Comparison of ENCODE assay signal across 22 cellular contexts in genomic region chr14:88616697-88617096, GRCh38.
"Had no signal": no experiment of that assay in that cellular context is flagged by ENCODE, and none has a peak within 500 bp of the region (broad histone marks: within the 10 kb centered on the region; RNA-seq: fewer than 3 reads in every experiment).

No MANE protein-coding gene starts in this region.

- H3K27ac Mint-ChIP-seq: endodermal cell, memory B cell, neural progenitor cell had no signal

- H3K9me3 ChIP-seq: gastroesophageal sphincter, heart right ventricle, mucosa of descending colon, psoas muscle, suprapubic skin, transverse colon had no signal

- H3K27ac ChIP-seq: gastroesophageal sphincter, heart right ventricle, neural progenitor cell, psoas muscle, skin epidermis, suprapubic skin, transverse colon, WERI-Rb-1 had no signal

- H3K4me3 Mint-ChIP-seq: activated naive CD8-positive, alpha-beta T cell treated with anti-CD3 and anti-CD28 coated beads for 36 hours; endodermal cell; memory B cell; naive thymus-derived CD4-positive, alpha-beta T cell; neural progenitor cell; stimulated activated naive CD8-positive, alpha-beta T cell treated with anti-CD3 and anti-CD28 coated beads, Interleukin-15, amount 100 ng/mL, for 72 hours had no signal

- H3K27me3 ChIP-seq: gastroesophageal sphincter, heart right ventricle, neural progenitor cell, suprapubic skin, transverse colon had no signal

- DNase-seq: activated CD4-positive, alpha-beta T cell treated with anti-CD3 and anti-CD28 coated beads, Interleukin-2, amount 50 U/mL, for 4 hours; activated naive CD4-positive, alpha-beta T cell; activated naive CD8-positive, alpha-beta T cell treated with anti-CD3 and anti-CD28 coated beads for 36 hours; amniotic stem cell; caudate nucleus; endodermal cell; heart right ventricle; kidney glomerular epithelial cell; left ventricle myocardium superior; mucosa of descending colon; naive thymus-derived CD4-positive, alpha-beta T cell; psoas muscle; right cardiac atrium; stimulated activated naive CD8-positive, alpha-beta T cell treated with anti-CD3 and anti-CD28 coated beads, Interleukin-15, amount 100 ng/mL, for 72 hours; T-helper 2 cell; transverse colon; WERI-Rb-1 had no signal

- ATAC-seq: gastroesophageal sphincter; heart right ventricle; left ventricle myocardium superior; mucosa of descending colon; naive thymus-derived CD4-positive, alpha-beta T cell; psoas muscle; right cardiac atrium; stimulated activated naive CD8-positive, alpha-beta T cell treated with anti-CD3 and anti-CD28 coated beads, Interleukin-15, amount 100 ng/mL, for 72 hours had no signal

- H3K9me3 Mint-ChIP-seq: activated naive CD8-positive, alpha-beta T cell treated with anti-CD3 and anti-CD28 coated beads for 36 hours; endodermal cell; memory B cell; naive thymus-derived CD4-positive, alpha-beta T cell; neural progenitor cell; stimulated activated naive CD8-positive, alpha-beta T cell treated with anti-CD3 and anti-CD28 coated beads, Interleukin-15, amount 100 ng/mL, for 72 hours had no signal

- H3K27me3 Mint-ChIP-seq: activated naive CD8-positive, alpha-beta T cell treated with anti-CD3 and anti-CD28 coated beads for 36 hours; memory B cell; naive thymus-derived CD4-positive, alpha-beta T cell; stimulated activated naive CD8-positive, alpha-beta T cell treated with anti-CD3 and anti-CD28 coated beads, Interleukin-15, amount 100 ng/mL, for 72 hours had no signal

- H3K4me1 Mint-ChIP-seq: neural progenitor cell had no signal

- H3K4me3 ChIP-seq: gastroesophageal sphincter, heart right ventricle, mucosa of descending colon, neural progenitor cell, psoas muscle, skin epidermis, suprapubic skin, transverse colon had no signal
